Comparison of ENCODE assay signal across 8 cellular contexts in genomic region chr20:50561379-50562078, GRCh38. TPM values are rescaled to one million over a fixed set of nuclear protein-coding genes. Genes with fewer than 3 reads are reported as not detected.
DNase-seq lines count a peak whose midpoint lies in the region; ATAC-seq and TF ChIP-seq lines count a peak whose summit lies in the region.

No MANE protein-coding gene starts in this region.

- no peaks in the 10 kb centered on the region for H3K27me3 Mint-ChIP-seq in T-helper 2 cell treated with Interferon-gamma antibody and Interleukin-4, amounts not matched to agents 5 μg/mL and 100 μg/mL, for 36 hours (ENCODE audit: low read depth)
- no peaks in the 10 kb centered on the region for H3K27me3 Mint-ChIP-seq in central memory CD8-positive, alpha-beta T cell

- H3K9me3 Mint-ChIP-seq in T-helper 2 cell treated with Interferon-gamma antibody and Interleukin-4, amounts not matched to agents 5 μg/mL and 100 μg/mL, for 36 hours: no peaks in the 10 kb centered on the region
- no peaks in the 10 kb centered on the region for H3K9me3 Mint-ChIP-seq in central memory CD8-positive, alpha-beta T cell

- peak overlapping the region; percentile 83 for H3K27ac Mint-ChIP-seq in T-helper 2 cell treated with Interferon-gamma antibody and Interleukin-4, amounts not matched to agents 5 μg/mL and 100 μg/mL, for 36 hours
- H3K27ac Mint-ChIP-seq in central memory CD8-positive, alpha-beta T cell (ENCODE audit: low read depth): peak overlapping the region; percentile 12

- peaks cover 53% of the 10 kb centered on the region for H3K36me3 ChIP-seq in upper lobe of right lung

- no peaks in the 10 kb centered on the region for H3K9me3 ChIP-seq in upper lobe of right lung

- ATAC-seq in GM19463 (IDR thresholded peaks at IDR 0.05; ENCODE audit: unreplicated experiment) (peak; percentile 47), upper lobe of right lung (peak; percentile 4), GM21786 (IDR thresholded peaks at IDR 0.05; ENCODE audit: unreplicated experiment) (no peak), GM21825 (IDR thresholded peaks at IDR 0.05; ENCODE audit: unreplicated experiment) (no peak)
- no peak for ATAC-seq in central memory CD8-positive, alpha-beta T cell (replicated peaks; ENCODE audit: extremely low read depth, poor library complexity, severe bottlenecking)

- intact Hi-C loops in upper lobe of right lung (cut with DNase I): no loop called here

- H3K4me1 Mint-ChIP-seq in T-helper 2 cell treated with Interferon-gamma antibody and Interleukin-4, amounts not matched to agents 5 μg/mL and 100 μg/mL, for 36 hours (ENCODE audit: low read depth): peaks cover 32% of the 10 kb centered on the region
- H3K4me1 Mint-ChIP-seq in central memory CD8-positive, alpha-beta T cell: peaks cover 48% of the 10 kb centered on the region

- H3K27ac ChIP-seq in upper lobe of right lung: peak overlapping the region; percentile 67

- TF ChIP-seq CTCF in upper lobe of right lung (IDR thresholded peaks at IDR 0.05): no peak

- H3K4me1 ChIP-seq in upper lobe of right lung: peaks cover 38% of the 10 kb centered on the region

- peaks cover 38% of the 10 kb centered on the region for H3K36me3 Mint-ChIP-seq in T-helper 2 cell treated with Interferon-gamma antibody and Interleukin-4, amounts not matched to agents 5 μg/mL and 100 μg/mL, for 36 hours (ENCODE audit: low read depth)
- H3K36me3 Mint-ChIP-seq in central memory CD8-positive, alpha-beta T cell (ENCODE audit: insufficient read depth): peaks cover 60% of the 10 kb centered on the region

- peak overlapping the region; percentile 15 for H3K4me3 Mint-ChIP-seq in T-helper 2 cell treated with Interferon-gamma antibody and Interleukin-4, amounts not matched to agents 5 μg/mL and 100 μg/mL, for 36 hours
- H3K4me3 Mint-ChIP-seq in central memory CD8-positive, alpha-beta T cell: peak overlapping the region; percentile 2

- no peak overlapping the region for H3K4me3 ChIP-seq in upper lobe of right lung

- peak; percentile 76 for DNase-seq in T-helper 2 cell treated with Interferon-gamma antibody and Interleukin-4, amounts not matched to agents 5 μg/mL and 100 μg/mL, for 36 hours (ENCODE audit: low spot score)
- no peak for DNase-seq in central memory CD8-positive, alpha-beta T cell (ENCODE audit: low spot score in 2 of 2)
- DNase-seq in nucleus accumbens (lab: John Stamatoyannopoulos, UW) (peak in 31 of 56 donors; percentile 8 to 75 (median 42)), upper lobe of right lung (no peak), NK-92 (lab: John Stamatoyannopoulos, UW; ENCODE audit: unreplicated experiment) (no peak)

- H3K27me3 ChIP-seq in upper lobe of right lung: no peaks in the 10 kb centered on the region

RNA-seq across cellular contexts. Expression of gene PTPN1, which starts 51.3 kb away (rescaled TPM):
- 101 TPM for total RNA-seq in upper lobe of right lung

Comparison
In these comparisons a context has a peak if more than half of its experiments do, and no peak if none do; other contexts are left out.
1. ATAC-seq: peak in GM19463 (single experiment) and upper lobe of right lung (single experiment); none in central memory CD8-positive, alpha-beta T cell (single experiment), GM21786 (single experiment) and GM21825 (single experiment).
2. DNase-seq: peak in T-helper 2 cell treated with Interferon-gamma antibody and Interleukin-4, amounts not matched to agents 5 μg/mL and 100 μg/mL, for 36 hours (single experiment) and nucleus accumbens (31 of 56); none in central memory CD8-positive, alpha-beta T cell (0 of 2), upper lobe of right lung (single experiment) and NK-92 (single experiment).